1 cellular context compared by ENCODE assay signal in the genomic region with DNA sequence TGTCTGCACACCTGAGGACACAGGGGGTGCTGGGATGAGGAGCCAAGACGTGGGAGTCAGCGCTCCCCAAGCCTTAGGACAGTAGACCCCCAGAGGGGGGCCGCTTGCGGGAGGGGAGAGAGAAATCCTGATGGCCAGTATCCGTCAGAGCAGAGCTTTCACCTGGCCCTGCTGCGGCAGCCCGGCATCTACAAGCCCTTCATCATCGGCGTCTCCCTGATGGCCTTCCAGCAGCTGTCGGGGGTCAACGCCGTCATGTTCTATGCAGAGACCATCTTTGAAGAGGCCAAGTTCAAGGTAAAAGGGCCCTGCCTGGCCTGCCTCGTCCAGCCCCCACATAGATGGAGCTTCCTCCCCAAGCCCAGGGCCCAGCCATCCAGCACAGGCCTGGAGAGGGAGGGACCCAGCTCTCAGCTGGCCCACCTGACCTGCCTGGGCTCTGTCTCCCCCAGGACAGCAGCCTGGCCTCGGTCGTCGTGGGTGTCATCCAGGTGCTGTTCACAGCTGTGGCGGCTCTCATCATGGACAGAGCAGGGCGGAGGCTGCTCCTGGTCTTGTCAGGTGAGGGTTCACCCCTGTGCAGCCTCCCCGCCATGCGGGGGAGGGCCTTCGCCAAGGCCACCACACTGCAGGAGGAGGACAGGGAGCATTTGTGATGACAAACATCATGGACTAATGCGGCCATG.
TF ChIP-seq lines count a peak whose summit lies in the region.

No MANE protein-coding gene starts in this region.

TF ChIP-seq in IMR-90, 13 proteins besides CTCF, POLR2A, EP300 and RAD21 (continued from another document):
- TF ChIP-seq, protein P1, sequence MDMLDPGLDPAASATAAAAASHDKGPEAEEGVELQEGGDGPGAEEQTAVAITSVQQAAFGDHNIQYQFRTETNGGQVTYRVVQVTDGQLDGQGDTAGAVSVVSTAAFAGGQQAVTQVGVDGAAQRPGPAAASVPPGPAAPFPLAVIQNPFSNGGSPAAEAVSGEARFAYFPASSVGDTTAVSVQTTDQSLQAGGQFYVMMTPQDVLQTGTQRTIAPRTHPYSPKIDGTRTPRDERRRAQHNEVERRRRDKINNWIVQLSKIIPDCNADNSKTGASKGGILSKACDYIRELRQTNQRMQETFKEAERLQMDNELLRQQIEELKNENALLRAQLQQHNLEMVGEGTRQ (IDR thresholded peaks at IDR 0.05; ENCODE audit: low read depth, low read length) = no peak
